Comparison of ENCODE assay signal across 1 cellular context in the genomic region with DNA sequence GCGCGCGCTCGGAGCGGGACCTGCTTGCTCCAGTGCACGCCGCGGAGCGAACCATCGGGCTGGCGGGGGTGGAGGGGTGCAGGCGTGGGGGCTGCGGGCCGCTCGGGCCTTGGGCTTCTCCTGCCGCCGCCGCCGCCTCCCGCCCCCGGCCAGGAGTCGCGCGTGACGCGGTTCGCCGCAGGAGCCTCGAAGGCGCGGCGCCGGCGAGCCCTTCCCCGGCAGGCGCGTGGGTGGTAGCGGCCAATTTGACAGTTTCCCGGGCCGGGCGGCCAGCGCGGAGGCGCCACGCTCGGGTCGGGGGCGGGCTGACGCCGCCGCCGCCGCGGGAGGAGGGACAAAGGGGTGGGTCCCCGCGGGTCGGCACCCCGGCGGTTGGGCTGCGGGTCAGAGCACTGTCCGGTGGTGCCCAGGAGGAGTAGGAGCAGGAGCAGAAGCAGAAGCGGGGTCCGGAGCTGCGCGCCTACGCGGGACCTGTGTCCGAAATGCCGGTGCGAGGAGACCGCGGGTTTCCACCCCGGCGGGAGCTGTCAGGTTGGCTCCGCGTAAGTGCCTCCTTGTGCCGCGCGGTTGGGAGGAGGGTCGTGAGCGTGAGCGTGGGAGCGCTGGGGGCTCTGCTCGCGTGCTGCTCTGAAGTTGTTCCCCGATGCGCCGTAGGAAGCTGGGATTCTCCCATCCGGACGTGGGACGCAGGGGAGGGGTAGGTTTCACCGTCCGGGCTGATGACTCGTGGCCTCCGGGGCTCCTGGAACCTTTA.
TF ChIP-seq lines count a peak whose summit lies in the region.

TJP2 (plus strand) TSS at position 387 of the 754 bp plus-strand sequence; CDS start at position 483, 96 bp downstream.

TF ChIP-seq in HepG2, 621 proteins besides CTCF, POLR2A, EP300 and RAD21 (continued from another document):
- TF ChIP-seq ZBTB14 (CRISPR knock-in tag; IDR thresholded peaks at IDR 0.05) (peak; percentile 73; the same call in 1 of the 2 replicates), CCAR2 (optimal IDR thresholded peaks at IDR 0.05; ENCODE audit: low read depth, low read length) (no peak), ZFY (CRISPR knock-in tag; IDR thresholded peaks at IDR 0.05) (peak; percentile 41; the same call in 1 of the 2 replicates), ATF3 (CRISPR knock-in tag; IDR thresholded peaks at IDR 0.05) (no peak), MAZ (IDR thresholded peaks at IDR 0.05; ENCODE audit: borderline replicate concordance, low read depth, low read length) (no peak), MAZ (CRISPR knock-in tag; IDR thresholded peaks at IDR 0.05; ENCODE audit: low read depth) (peak; percentile 20; the same call in 1 of the 2 replicates), HOXA9 (CRISPR knock-in tag; IDR thresholded peaks at IDR 0.05; ENCODE audit: borderline replicate concordance) (0 out of 2 replicates have a peak, but pooled peaks have one; percentile 19), ZBTB40 (IDR thresholded peaks at IDR 0.05) (no peak), ZBTB40 (CRISPR knock-in tag; IDR thresholded peaks at IDR 0.05) (0 out of 2 replicates have a peak, but pooled peaks have one; percentile 30), JUND (CRISPR knock-in tag; IDR thresholded peaks at IDR 0.05) (no peak), ZNF260 (CRISPR knock-in tag; IDR thresholded peaks at IDR 0.05; ENCODE audit: borderline replicate concordance, low read depth) (no peak), BHLHE40 (IDR thresholded peaks at IDR 0.05; ENCODE audit: low read length) (peak; percentile 54), ZNF607 (CRISPR knock-in tag; IDR thresholded peaks at IDR 0.05; ENCODE audit: borderline replicate concordance) (no peak), FOXJ3 (CRISPR knock-in tag; IDR thresholded peaks at IDR 0.05; ENCODE audit: borderline replicate concordance) (no peak), ZSCAN22 (CRISPR knock-in tag; IDR thresholded peaks at IDR 0.05) (no peak)
